In genomic region chr22:37559521-37559900, GRCh38 we compare ENCODE assay signal across 11 cellular contexts. TPM values are rescaled to one million over a fixed set of nuclear protein-coding genes. Genes with fewer than 3 reads are reported as not detected.
DNase-seq lines count a peak whose midpoint lies in the region; ATAC-seq, FAIRE-seq and TF ChIP-seq lines count a peak whose summit lies in the region.
"Had no signal": no experiment of that assay in that cellular context is flagged by ENCODE, and none has a peak within 500 bp of the region (broad histone marks: within the 10 kb centered on the region; RNA-seq: fewer than 3 reads in every experiment).

No MANE protein-coding gene starts in this region.

- DNase-seq in AG10803 (ENCODE audit: low read depth) (no peak), SJCRH30 (no peak), fibroblast of the aortic adventitia (ENCODE audit: low read depth) (no peak), ovary (peak in 3 of 5 donors; percentile 36 to 44 (median 40)), inferior parietal cortex (ENCODE audit: extremely low spot score) (no peak), urothelium cell line (ENCODE audit: low spot score) (no peak)
- DNase-seq in stimulated activated CD4-positive, alpha-beta T cell treated with anti-CD3 and anti-CD28 coated beads, Interleukin-12 subunit alpha, Interleukin-12 subunit beta, amount 100 ng/mL, for 4 hours: no peak
- DNase-seq: DMS153, NCI-H510A treated with DMSO at 0.1 percent for 48 hours had no signal

- no peak for ATAC-seq in HG03571 (IDR thresholded peaks at IDR 0.05; ENCODE audit: unreplicated experiment)

- intact Hi-C loops in ovary (cut with DNase I): no loop called here

- no peaks in the 10 kb centered on the region; the same call in 1 of the 2 replicates for H3K36me3 ChIP-seq in SJCRH30
- H3K36me3 ChIP-seq in ovary: no peaks in the 10 kb centered on the region

- TF ChIP-seq EP300 in ovary (IDR thresholded peaks at IDR 0.05): no peak

- no peak for TF ChIP-seq CTCF in AG10803 (conservative IDR thresholded peaks at IDR 0.05; ENCODE audit: low read length)
- no peak for TF ChIP-seq CTCF in fibroblast of the aortic adventitia (IDR thresholded peaks at IDR 0.05; ENCODE audit: insufficient read depth, low read length)
- TF ChIP-seq CTCF in ovary (IDR thresholded peaks at IDR 0.05): no peak

- H3K9me3 ChIP-seq in SJCRH30 (replicated peaks) (no peaks in the 10 kb centered on the region), ovary (no peaks in the 10 kb centered on the region)

- FAIRE-seq in urothelium cell line (lab: Jason Lieb, UNC): no peak

- H3K27me3 ChIP-seq in SJCRH30 (no peaks in the 10 kb centered on the region; the same call in 1 of the 2 replicates), ovary (no peaks in the 10 kb centered on the region)

- 71 to 78% (median 76%) methylated on average over 6 of the region's 6 CpGs for WGBS in ovary, 3 donors

- H3K27ac ChIP-seq in SJCRH30 (peak overlapping the region; percentile 75), ovary (peak overlapping the region; percentile 99)

- H3K4me1 ChIP-seq in SJCRH30: peaks cover 18% of the 10 kb centered on the region
- peaks cover 12% of the 10 kb centered on the region for H3K4me1 ChIP-seq in ovary (ENCODE audit: insufficient read depth)

- no peak for TF ChIP-seq POLR2A in ovary (IDR thresholded peaks at IDR 0.05)

- peak overlapping the region; percentile 59 for H3K4me3 ChIP-seq in AG10803 (ENCODE audit: low read length)
- peak overlapping the region; percentile 98 for H3K4me3 ChIP-seq in SJCRH30
- H3K4me3 ChIP-seq in fibroblast of the aortic adventitia (ENCODE audit: low read depth, low read length): peak overlapping the region; percentile 58
- H3K4me3 ChIP-seq in ovary: peak overlapping the region; percentile 61

RNA-seq across cellular contexts. Expression of gene CDC42EP1, which starts 0.8 kb away (rescaled TPM):
- 11.9 and 12.4 TPM in 2 replicates for total RNA-seq in SJCRH30 (2014; rRNA removed; shearing (Covaris generic))
- 18.9 and 30.3 TPM in 2 replicates for total RNA-seq in fibroblast of the aortic adventitia (ENCODE audit: low replicate concordance)
- total RNA-seq in ovary: 100 to 1,000 TPM in 2 of 7 donors, 10 to 100 TPM in 5; 25.6 to 125 (median 89.7) TPM
- polyA plus RNA-seq in ovary: 10 to 100 TPM in 1 of 2 donors, 1 to 10 TPM in 1; 3.4 to 41.3 TPM

RNA-seq across cellular contexts. Expression of gene LGALS2, which starts 20.4 kb away (rescaled TPM):
- not detected in 2 replicates for total RNA-seq in SJCRH30 (2014; rRNA removed; shearing (Covaris generic))
- not detected in 2 replicates for total RNA-seq in fibroblast of the aortic adventitia (ENCODE audit: low replicate concordance)
- total RNA-seq in ovary: 1 to 10 TPM in 2 of 7 donors, not detected in 5; 1.7 to 2.6 TPM
- 1 to 10 TPM in 1 of 2 donors, under 1 TPM in 1; 0.35 to 2.6 TPM for polyA plus RNA-seq in ovary
- total RNA-seq: dermis microvascular lymphatic vessel endothelial cell had no signal

RNA-seq across cellular contexts. Expression of gene CARD10, which starts 40.3 kb away (rescaled TPM):
- total RNA-seq in SJCRH30 (2014; rRNA removed; shearing (Covaris generic)): 28.9 and 30.9 TPM in 2 replicates
- 5.8 and 13.1 TPM in 2 replicates for total RNA-seq in fibroblast of the aortic adventitia (ENCODE audit: low replicate concordance)
- total RNA-seq in ovary: 10 to 100 TPM in 4 of 7 donors, 1 to 10 TPM in 3; 4.8 to 13.6 (median 10.1) TPM
- 1 to 10 TPM in 1 of 2 donors, under 1 TPM in 1; 0.72 to 7.9 TPM for polyA plus RNA-seq in ovary

RNA-seq across cellular contexts. Expression of gene GGA1, which starts 49.1 kb away (rescaled TPM):
- 25.1 and 34.1 TPM in 2 replicates for total RNA-seq in SJCRH30 (2014; rRNA removed; shearing (Covaris generic))
- 12.0 and 35.0 TPM in 2 replicates for total RNA-seq in fibroblast of the aortic adventitia (ENCODE audit: low replicate concordance)
- 10 to 100 TPM; 36.8 to 64.7 (median 49.6) TPM for total RNA-seq in ovary
- 10 to 100 TPM; 24.1 to 41.9 TPM for polyA plus RNA-seq in ovary

Comparison
In these comparisons a context has a peak if more than half of its experiments do, and no peak if none do; other contexts are left out.
1. DNase-seq: peak in ovary (3 of 5); none in AG10803 (single experiment), SJCRH30 (0 of 2), fibroblast of the aortic adventitia (single experiment), inferior parietal cortex (single experiment), urothelium cell line (single experiment) and stimulated activated CD4-positive, alpha-beta T cell treated with anti-CD3 and anti-CD28 coated beads, Interleukin-12 subunit alpha, Interleukin-12 subunit beta, amount 100 ng/mL, for 4 hours (single experiment).
2. Peak in every context shown above with its lines, with median percentiles within 50 percentile points of each other: H3K4me3 ChIP-seq.